Comparison of ENCODE assay signal across 24 cellular contexts in the genomic region with DNA sequence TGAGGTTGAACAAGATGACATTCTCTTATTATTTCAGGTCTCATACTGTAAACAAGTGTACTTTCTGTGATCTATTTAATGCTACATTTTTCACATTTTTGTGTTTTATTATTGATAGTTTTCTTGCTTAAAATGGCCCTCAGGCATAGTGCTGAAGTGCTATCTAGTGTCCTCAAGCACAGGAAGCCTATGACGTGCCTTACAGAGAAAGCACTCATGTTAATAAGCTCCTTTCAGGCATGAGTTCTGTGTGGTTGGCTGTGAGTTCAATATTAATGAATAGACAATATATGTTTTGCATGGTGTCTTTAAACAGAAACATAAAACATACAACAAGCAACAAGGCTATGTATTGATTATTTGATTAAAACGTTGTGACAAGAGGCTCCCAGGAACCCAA.
"Had no signal": no experiment of that assay in that cellular context is flagged by ENCODE, and none has a peak within 500 bp of the region (broad histone marks: within the 10 kb centered on the region; RNA-seq: fewer than 3 reads in every experiment).

No MANE protein-coding gene starts in this region.

- ATAC-seq: activated CD4-positive, alpha-beta T cell treated with anti-CD3 and anti-CD28 coated beads for 36 hours; activated CD8-positive, alpha-beta memory T cell treated with anti-CD3 and anti-CD28 coated beads, Interleukin-2, amount 10 ng/mL, durations not matched to agents 7 days and 5 days; activated CD8-positive, alpha-beta T cell treated with anti-CD3 and anti-CD28 coated beads, Interleukin-2, amount 10 ng/mL, durations not matched to agents 7 days and 5 days; activated naive CD4-positive, alpha-beta T cell treated with anti-CD3 and anti-CD28 coated beads, Interleukin-2, amount 50 U/mL, for 72 hours; activated T-cell treated with anti-CD3 and anti-CD28 coated beads, Interleukin-2, amount 50 U/mL, for 72 hours had no signal

- DNase-seq: activated CD4-positive, alpha-beta memory T cell treated with anti-CD3 and anti-CD28 coated beads for 36 hours; activated CD4-positive, alpha-beta T cell treated with anti-CD3 and anti-CD28 coated beads for 36 hours; activated CD4-positive, alpha-beta T cell treated with anti-CD3 and anti-CD28 coated beads, Interleukin-2, amount 10 ng/mL, durations not matched to agents 24 days and 14 days; activated CD4-positive, CD25-positive, alpha-beta regulatory T cell; activated CD4-positive, CD25-positive, alpha-beta regulatory T cell treated with anti-CD3 and anti-CD28 coated beads, Interleukin-2, amount 50 U/mL, for 72 hours; activated CD8-positive, alpha-beta memory T cell treated with anti-CD3 and anti-CD28 coated beads, Interleukin-2, amount 10 ng/mL, durations not matched to agents 7 days and 5 days; activated CD8-positive, alpha-beta memory T cell treated with anti-CD3 and anti-CD28 coated beads, Interleukin-2, amount 50 U/mL, for 4 hours; activated CD8-positive, alpha-beta T cell treated with anti-CD3 and anti-CD28 coated beads, Interleukin-2, amount 10 ng/mL, durations not matched to agents 7 days and 5 days; activated gamma-delta T cell; activated naive CD4-positive, alpha-beta T cell; activated naive CD4-positive, alpha-beta T cell treated with anti-CD3 and anti-CD28 coated beads, Interleukin-2, amount 10 ng/mL, durations not matched to agents 7 days and 5 days; activated naive CD8-positive, alpha-beta T cell treated with anti-CD3 and anti-CD28 coated beads, Interleukin-2, amount 10 ng/mL, durations not matched to agents 7 days and 5 days; activated T-cell treated with anti-CD3 and anti-CD28 coated beads, Interleukin-2, amount 50 U/mL, for 1 hour; activated T-cell treated with anti-CD3 and anti-CD28 coated beads, Interleukin-2, amount 50 U/mL, for 72 hours; central memory CD4-positive, alpha-beta T cell; cerebellar nuclear complex; colonic mucosa; effector CD8-positive, alpha-beta T cell; esophagus squamous epithelium; head of caudate nucleus; T-helper 2 cell had no signal

- FAIRE-seq: endometrium, endothelial cell of umbilical vein had no signal
